ENCODE assay signal across 8 cellular contexts in genomic region chr2:100381240-100381639, GRCh38. TPM values are rescaled to one million over a fixed set of nuclear protein-coding genes. Genes with fewer than 3 reads are reported as not detected.
A peak's percentile ranks its signal among the peaks of the same experiment; 100 is the strongest.
DNase-seq lines count a peak whose midpoint lies in the region; ATAC-seq and TF ChIP-seq lines count a peak whose summit lies in the region.

No MANE protein-coding gene starts in this region.

- DNase-seq in Caki2 (ENCODE audit: low read depth): peak; percentile 56
- peak; percentile 94 for DNase-seq in MV-4-11 (lab: John Stamatoyannopoulos, UW)
- DNase-seq in SKM-1 treated with dmso at 0.1 percent for 144 hours (lab: John Stamatoyannopoulos, UW; ENCODE audit: unreplicated experiment): peak; percentile 80
- DNase-seq in activated naive CD8-positive, alpha-beta T cell treated with anti-CD3 and anti-CD28 coated beads for 36 hours: peak; percentile 57
- DNase-seq in left ventricle myocardium superior: peak; percentile 65
- DNase-seq in retinal pigment epithelial cell (ENCODE audit: low read depth): peak; percentile 22

- ATAC-seq in GM21528 (IDR thresholded peaks at IDR 0.05; ENCODE audit: low FRiP score, unreplicated experiment): peak; percentile 63
- peak; percentile 71 for ATAC-seq in left ventricle myocardium superior
- ATAC-seq in GM21737 (IDR thresholded peaks at IDR 0.05; ENCODE audit: unreplicated experiment): no peak

- no peaks in the 10 kb centered on the region for H3K36me3 Mint-ChIP-seq in activated naive CD8-positive, alpha-beta T cell treated with anti-CD3 and anti-CD28 coated beads for 36 hours

- in situ Hi-C loops in Caki2 (cut with HindIII; ENCODE audit: low pct_unique_long_range_greater_than_20kb, low sequenced_read_pairs): no loop called here

- no peak overlapping the region for H3K4me3 ChIP-seq in retinal pigment epithelial cell (ENCODE audit: low read length)

- intact Hi-C loops in left ventricle myocardium superior (cut with micrococcal nuclease): loop anchor here (10.0 kb wide), 1 partner anchor 116 kb away; no protein-coding TSS in a partner anchor

- no peak overlapping the region for H3K27ac Mint-ChIP-seq in activated naive CD8-positive, alpha-beta T cell treated with anti-CD3 and anti-CD28 coated beads for 36 hours

- no peaks in the 10 kb centered on the region for H3K27me3 Mint-ChIP-seq in activated naive CD8-positive, alpha-beta T cell treated with anti-CD3 and anti-CD28 coated beads for 36 hours

- TF ChIP-seq CTCF in retinal pigment epithelial cell (conservative IDR thresholded peaks at IDR 0.05; ENCODE audit: low read depth, low read length): peak; percentile 97

- no peak overlapping the region for H3K4me3 Mint-ChIP-seq in activated naive CD8-positive, alpha-beta T cell treated with anti-CD3 and anti-CD28 coated beads for 36 hours

- H3K9me3 Mint-ChIP-seq in activated naive CD8-positive, alpha-beta T cell treated with anti-CD3 and anti-CD28 coated beads for 36 hours: no peaks in the 10 kb centered on the region

- H3K4me1 Mint-ChIP-seq in activated naive CD8-positive, alpha-beta T cell treated with anti-CD3 and anti-CD28 coated beads for 36 hours: peaks cover 4% of the 10 kb centered on the region

RNA-seq across cellular contexts. Expression of gene CHST10, which starts 36.2 kb away (rescaled TPM):
- total RNA-seq in Caki2 (2014; rRNA removed; shearing (Covaris generic); ENCODE audit: low replicate concordance): 22.1 and 26.4 TPM in 2 replicates
- total RNA-seq in activated naive CD8-positive, alpha-beta T cell treated with anti-CD3 and anti-CD28 coated beads for 36 hours: 10 to 100 TPM; 13.4 to 14.7 TPM
- total RNA-seq in left ventricle myocardium superior: 10.7 TPM

RNA-seq across cellular contexts. Expression of gene LONRF2, which starts 58.9 kb away (rescaled TPM):
- 3.6 and 4.7 TPM in 2 replicates for total RNA-seq in Caki2 (2014; rRNA removed; shearing (Covaris generic); ENCODE audit: low replicate concordance)
- not detected for total RNA-seq in activated naive CD8-positive, alpha-beta T cell treated with anti-CD3 and anti-CD28 coated beads for 36 hours
- 17.5 TPM for total RNA-seq in left ventricle myocardium superior

Comparison
In these comparisons a context has a peak if more than half of its experiments do, and no peak if none do; other contexts are left out.
1. DNase-seq: peak in every context shown above with its lines; median percentile 94 in MV-4-11; 80 in SKM-1 treated with dmso at 0.1 percent for 144 hours; 65 in left ventricle myocardium superior; 57 in activated naive CD8-positive, alpha-beta T cell treated with anti-CD3 and anti-CD28 coated beads for 36 hours; 56 in Caki2; 22 in retinal pigment epithelial cell.